ENCODE assay signal across 1 cellular context in genomic region chr9:112844771-112845542, GRCh38.
TF ChIP-seq lines count a peak whose summit lies in the region.

No MANE protein-coding gene starts in this region.

TF ChIP-seq in K562, 482 proteins besides CTCF, POLR2A, EP300 and RAD21 (continued from another document and continues in another):
- TF ChIP-seq CGGBP1 (CRISPR knock-in tag; IDR thresholded peaks at IDR 0.05) (no peak), HINFP (tag; conservative IDR thresholded peaks at IDR 0.05; ENCODE audit: low read depth) (no peak), MYBL2 (IDR thresholded peaks at IDR 0.05; ENCODE audit: low read depth) (peak; percentile 75), MYBL2 (CRISPR knock-in tag; IDR thresholded peaks at IDR 0.05; ENCODE audit: borderline replicate concordance) (no peak), ZNF592 (IDR thresholded peaks at IDR 0.05) (0 out of 2 replicates have a peak, but pooled peaks have one; percentile 33), ZNF780A (CRISPR knock-in tag; IDR thresholded peaks at IDR 0.05) (no peak), SOX6 (IDR thresholded peaks at IDR 0.05) (0 out of 2 replicates have a peak, but pooled peaks have one; percentile 14), SETDB1 (IDR thresholded peaks at IDR 0.05; ENCODE audit: low read length) (no peak), KDM5B (IDR thresholded peaks at IDR 0.05; ENCODE audit: insufficient replicate concordance, low read depth, low read length) (no peak), HDGF (IDR thresholded peaks at IDR 0.05) (no peak), XRCC3 (IDR thresholded peaks at IDR 0.05) (no peak), RBM17 (IDR thresholded peaks at IDR 0.05; ENCODE audit: borderline replicate concordance, low read depth, low read length) (no peak), CHCHD3 (CRISPR knock-in tag; IDR thresholded peaks at IDR 0.05) (no peak), DMBX1 (CRISPR knock-in tag; IDR thresholded peaks at IDR 0.05; ENCODE audit: borderline replicate concordance) (no peak), CC2D1A (IDR thresholded peaks at IDR 0.05) (peak; percentile 80), ZNF134 (CRISPR knock-in tag; conservative IDR thresholded peaks at IDR 0.05) (no peak), ETV5 (CRISPR knock-in tag; IDR thresholded peaks at IDR 0.05; ENCODE audit: low read depth) (peak; percentile 67; the same call in 1 of the 2 replicates), ZNF583 (CRISPR knock-in tag; IDR thresholded peaks at IDR 0.05) (no peak), ZNF253 (CRISPR knock-in tag; conservative IDR thresholded peaks at IDR 0.05) (no peak), TBP (optimal IDR thresholded peaks at IDR 0.05; ENCODE audit: low read depth, low read length) (no peak), HMBOX1 (IDR thresholded peaks at IDR 0.05) (no peak), BDP1 (IDR thresholded peaks at IDR 0.05; ENCODE audit: insufficient read depth, insufficient read length) (no peak), GABPB1 (CRISPR knock-in tag; IDR thresholded peaks at IDR 0.05) (peak; percentile 54; the same call in 1 of the 2 replicates), KAT2B (IDR thresholded peaks at IDR 0.05; ENCODE audit: low read depth, low read length) (no peak), SMARCE1 (IDR thresholded peaks at IDR 0.05) (no peak), FOS (IDR thresholded peaks at IDR 0.05; ENCODE audit: extremely low read depth, insufficient read length) (no peak), ILK (tag; IDR thresholded peaks at IDR 0.05; ENCODE audit: borderline replicate concordance, low read depth) (no peak), POLR2B (IDR thresholded peaks at IDR 0.05; ENCODE audit: low read depth, partially characterized antibody) (no peak), CREM (IDR thresholded peaks at IDR 0.05; ENCODE audit: low read depth) (0 out of 2 replicates have a peak, but pooled peaks have one; percentile 35), SP1 (CRISPR knock-in tag; IDR thresholded peaks at IDR 0.05) (0 out of 2 replicates have a peak, but pooled peaks have one; percentile 23), ZKSCAN1 (IDR thresholded peaks at IDR 0.05; ENCODE audit: low read depth, low read length) (no peak), FOXM1 (IDR thresholded peaks at IDR 0.05; ENCODE audit: low read depth) (peak; percentile 64), FOXM1 (CRISPR knock-in tag; IDR thresholded peaks at IDR 0.05; ENCODE audit: low read depth) (no peak), RFX1 (IDR thresholded peaks at IDR 0.05) (no peak), BHLHE40 (IDR thresholded peaks at IDR 0.05; ENCODE audit: low read length) (peak; percentile 42; the same call in 1 of the 2 replicates), ZBTB40 (IDR thresholded peaks at IDR 0.05) (0 out of 2 replicates have a peak, but pooled peaks have one; percentile 47), ZBTB40 (CRISPR knock-in tag; IDR thresholded peaks at IDR 0.05) (no peak), ZNF551 (CRISPR knock-in tag; IDR thresholded peaks at IDR 0.05) (no peak), TBL1XR1 (IDR thresholded peaks at IDR 0.05; ENCODE audit: low read length in 2 of 2) (no peak), NONO (IDR thresholded peaks at IDR 0.05; ENCODE audit: low read depth in 2 of 2, low read length in 1 of 2) (no peak), ARNT (IDR thresholded peaks at IDR 0.05) (peak in 1 of 2 experiments; percentile 56; a peak in 1 of 4 replicates), ZFP1 (CRISPR knock-in tag; IDR thresholded peaks at IDR 0.05) (no peak)
- TF ChIP-seq, protein P1, sequence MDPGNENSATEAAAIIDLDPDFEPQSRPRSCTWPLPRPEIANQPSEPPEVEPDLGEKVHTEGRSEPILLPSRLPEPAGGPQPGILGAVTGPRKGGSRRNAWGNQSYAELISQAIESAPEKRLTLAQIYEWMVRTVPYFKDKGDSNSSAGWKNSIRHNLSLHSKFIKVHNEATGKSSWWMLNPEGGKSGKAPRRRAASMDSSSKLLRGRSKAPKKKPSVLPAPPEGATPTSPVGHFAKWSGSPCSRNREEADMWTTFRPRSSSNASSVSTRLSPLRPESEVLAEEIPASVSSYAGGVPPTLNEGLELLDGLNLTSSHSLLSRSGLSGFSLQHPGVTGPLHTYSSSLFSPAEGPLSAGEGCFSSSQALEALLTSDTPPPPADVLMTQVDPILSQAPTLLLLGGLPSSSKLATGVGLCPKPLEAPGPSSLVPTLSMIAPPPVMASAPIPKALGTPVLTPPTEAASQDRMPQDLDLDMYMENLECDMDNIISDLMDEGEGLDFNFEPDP (CRISPR knock-in tag; IDR thresholded peaks at IDR 0.05), result no peak
- TF ChIP-seq, protein P2, sequence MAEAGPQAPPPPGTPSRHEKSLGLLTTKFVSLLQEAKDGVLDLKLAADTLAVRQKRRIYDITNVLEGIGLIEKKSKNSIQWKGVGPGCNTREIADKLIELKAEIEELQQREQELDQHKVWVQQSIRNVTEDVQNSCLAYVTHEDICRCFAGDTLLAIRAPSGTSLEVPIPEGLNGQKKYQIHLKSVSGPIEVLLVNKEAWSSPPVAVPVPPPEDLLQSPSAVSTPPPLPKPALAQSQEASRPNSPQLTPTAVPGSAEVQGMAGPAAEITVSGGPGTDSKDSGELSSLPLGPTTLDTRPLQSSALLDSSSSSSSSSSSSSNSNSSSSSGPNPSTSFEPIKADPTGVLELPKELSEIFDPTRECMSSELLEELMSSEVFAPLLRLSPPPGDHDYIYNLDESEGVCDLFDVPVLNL (CRISPR knock-in tag; IDR thresholded peaks at IDR 0.05; ENCODE audit: low read depth), result no peak
- TF ChIP-seq, protein P3, sequence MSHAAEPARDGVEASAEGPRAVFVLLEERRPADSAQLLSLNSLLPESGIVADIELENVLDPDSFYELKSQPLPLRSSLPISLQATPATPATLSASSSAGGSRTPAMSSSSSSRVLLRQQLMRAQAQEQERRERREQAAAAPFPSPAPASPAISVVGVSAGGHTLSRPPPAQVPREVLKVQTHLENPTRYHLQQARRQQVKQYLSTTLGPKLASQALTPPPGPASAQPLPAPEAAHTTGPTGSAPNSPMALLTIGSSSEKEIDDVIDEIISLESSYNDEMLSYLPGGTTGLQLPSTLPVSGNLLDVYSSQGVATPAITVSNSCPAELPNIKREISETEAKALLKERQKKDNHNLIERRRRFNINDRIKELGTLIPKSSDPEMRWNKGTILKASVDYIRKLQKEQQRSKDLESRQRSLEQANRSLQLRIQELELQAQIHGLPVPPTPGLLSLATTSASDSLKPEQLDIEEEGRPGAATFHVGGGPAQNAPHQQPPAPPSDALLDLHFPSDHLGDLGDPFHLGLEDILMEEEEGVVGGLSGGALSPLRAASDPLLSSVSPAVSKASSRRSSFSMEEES (CRISPR knock-in tag; IDR thresholded peaks at IDR 0.05), result no peak
- TF ChIP-seq, protein P4, sequence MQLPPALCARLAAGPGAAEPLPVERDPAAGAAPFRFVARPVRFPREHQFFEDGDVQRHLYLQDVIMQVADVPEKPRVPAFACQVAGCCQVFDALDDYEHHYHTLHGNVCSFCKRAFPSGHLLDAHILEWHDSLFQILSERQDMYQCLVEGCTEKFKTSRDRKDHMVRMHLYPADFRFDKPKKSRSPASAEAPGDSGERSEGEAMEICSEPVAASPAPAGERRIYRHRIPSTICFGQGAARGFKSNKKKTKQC (CRISPR knock-in tag; IDR thresholded peaks at IDR 0.05), result no peak
